In genomic region chr2:101386599-101387150, GRCh38 we compare ENCODE assay signal across 8 cellular contexts. TPM values are rescaled to one million over a fixed set of nuclear protein-coding genes. Genes with fewer than 3 reads are reported as not detected.
DNase-seq lines count a peak whose midpoint lies in the region; ATAC-seq and TF ChIP-seq lines count a peak whose summit lies in the region.

No MANE protein-coding gene starts in this region.

- no peak overlapping the region for H3K9ac ChIP-seq in subcutaneous abdominal adipose tissue (ENCODE audit: low read length in 5 of 5)

- H3K9me3 ChIP-seq in breast epithelium (no peaks in the 10 kb centered on the region), left lung (no peaks in the 10 kb centered on the region), subcutaneous abdominal adipose tissue (ENCODE audit: control insufficient read depth in 5 of 5, low read length in 5 of 5) (no peaks in the 10 kb centered on the region)

- H3K4me1 ChIP-seq in breast epithelium (no peaks in the 10 kb centered on the region), left lung (peaks cover 0 to 15% of the 10 kb centered on the region in 2 donors), subcutaneous abdominal adipose tissue (ENCODE audit: control insufficient read depth in 5 of 5, insufficient read depth in 5 of 5, low read length in 5 of 5) (peaks cover 1 to 14% (median 11%) of the 10 kb centered on the region in 5 donors)

- TF ChIP-seq CTCF in breast epithelium (IDR thresholded peaks at IDR 0.05) (no peak), left lung (IDR thresholded peaks at IDR 0.05) (no peak), GM13977 (IDR thresholded peaks at IDR 0.05; ENCODE audit: extremely low read depth, insufficient read depth, missing control alignments) (no peak)

- H3K27me3 ChIP-seq in breast epithelium (peaks cover 0 to 5% of the 10 kb centered on the region in 2 donors), left lung (peaks cover 32 to 80% of the 10 kb centered on the region in 2 donors), subcutaneous abdominal adipose tissue (ENCODE audit: control insufficient read depth in 5 of 5, insufficient read depth in 4 of 5, low read length in 5 of 5) (peaks cover 3 to 42% (median 19%) of the 10 kb centered on the region in 5 donors)

- DNase-seq in NCI-H510A treated with DMSO at 0.1 percent for 48 hours (lab: John Stamatoyannopoulos, UW): peak; percentile 10
- DNase-seq in NCI-H510A (lab: John Stamatoyannopoulos, UW): no peak
- no peak for DNase-seq in breast epithelium (ENCODE audit: low spot score in 2 of 2)
- no peak for DNase-seq in left lung
- DNase-seq in GM13977 (ENCODE audit: low spot score): no peak
- no peak for DNase-seq in NCI-H146 (lab: John Stamatoyannopoulos, UW)

- no peak for TF ChIP-seq POLR2A in breast epithelium (IDR thresholded peaks at IDR 0.05)

- H3K27ac ChIP-seq in breast epithelium: no peak overlapping the region
- H3K27ac ChIP-seq in left lung: no peak overlapping the region
- H3K27ac ChIP-seq in subcutaneous abdominal adipose tissue (ENCODE audit: low read depth, low read length): no peak overlapping the region

- intact Hi-C loops in breast epithelium (cut with DNase I; ENCODE audit: low total_unique reads): no loop called here
- intact Hi-C loops in left lung (cut with DNase I): no loop called here

- no peaks in the 10 kb centered on the region for H3K36me3 ChIP-seq in breast epithelium
- H3K36me3 ChIP-seq in left lung: no peaks in the 10 kb centered on the region
- H3K36me3 ChIP-seq in subcutaneous abdominal adipose tissue (ENCODE audit: control insufficient read depth in 5 of 5, insufficient read depth in 5 of 5, low read length in 5 of 5): no peaks in the 10 kb centered on the region

- in situ Hi-C loops in GM13977 (cut with MboI; ENCODE audit: low pct_unique_long_range_greater_than_20kb, low sequenced_read_pairs, unreplicated experiment): no loop called here

- ATAC-seq in left lung (peak; percentile 49), HG03378 (IDR thresholded peaks at IDR 0.05; ENCODE audit: unreplicated experiment) (no peak)

- peak overlapping the region; percentile 35 to 71 (median 51) for H3K4me3 ChIP-seq in breast epithelium
- H3K4me3 ChIP-seq in left lung: peak overlapping the region; percentile 21 to 33
- H3K4me3 ChIP-seq in subcutaneous abdominal adipose tissue (ENCODE audit: low read depth in 1 of 5, low read length in 5 of 5): peak overlapping the region in 4 of 5 donors; percentile 29 to 65 (median 54)

RNA-seq across cellular contexts. Expression of gene CREG2, which starts 0.6 kb away (rescaled TPM):
- total RNA-seq in breast epithelium (under 1 TPM in 1 of 3 donors, not detected in 2; under 0.01 TPM), left lung (not detected)
